Comparison of ENCODE assay signal across 9 cellular contexts in the genomic region with DNA sequence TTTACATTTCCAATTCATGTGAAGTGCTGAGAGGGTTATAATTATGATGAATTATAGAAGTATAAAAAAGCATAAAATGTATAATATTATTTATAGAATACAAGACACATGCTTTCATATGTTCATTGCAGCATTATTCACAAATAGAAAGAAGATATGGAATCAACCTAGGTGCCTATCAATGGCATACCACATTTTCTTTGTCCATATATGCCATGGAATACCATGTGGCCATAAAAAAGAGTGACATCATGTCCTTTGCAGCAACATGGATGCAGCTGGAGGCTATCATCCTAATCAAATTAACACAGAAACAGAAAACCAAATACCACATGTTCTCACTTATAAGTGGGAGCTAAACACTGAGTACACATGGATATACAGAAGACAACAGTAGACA.
"Had no signal": no experiment of that assay in that cellular context is flagged by ENCODE, and none has a peak within 500 bp of the region (broad histone marks: within the 10 kb centered on the region; RNA-seq: fewer than 3 reads in every experiment).

No MANE protein-coding gene starts in this region.

- FAIRE-seq: HepG2 had no signal

- H3K4me1 ChIP-seq: HAP-1 had no signal

- H3K4me3 ChIP-seq: HAP-1 had no signal

- H3K27ac ChIP-seq: HL-60 had no signal

- ATAC-seq: HCT116, HepG2 had no signal

- H3K4me3 Mint-ChIP-seq: HFFc6, IgD-negative memory B cell had no signal

- H3K27ac Mint-ChIP-seq: HFFc6, IgD-negative memory B cell had no signal

- H3K9me3 Mint-ChIP-seq: HFFc6 had no signal

- H3K27me3 Mint-ChIP-seq: IgD-negative memory B cell had no signal

- H3K9me3 ChIP-seq: HAP-1 had no signal

- H3K36me3 ChIP-seq: HAP-1 had no signal

- DNase-seq: GOT3, H7, HFFc6, KBM-7 had no signal
